ENCODE assay signal across 12 cellular contexts in the genomic region with DNA sequence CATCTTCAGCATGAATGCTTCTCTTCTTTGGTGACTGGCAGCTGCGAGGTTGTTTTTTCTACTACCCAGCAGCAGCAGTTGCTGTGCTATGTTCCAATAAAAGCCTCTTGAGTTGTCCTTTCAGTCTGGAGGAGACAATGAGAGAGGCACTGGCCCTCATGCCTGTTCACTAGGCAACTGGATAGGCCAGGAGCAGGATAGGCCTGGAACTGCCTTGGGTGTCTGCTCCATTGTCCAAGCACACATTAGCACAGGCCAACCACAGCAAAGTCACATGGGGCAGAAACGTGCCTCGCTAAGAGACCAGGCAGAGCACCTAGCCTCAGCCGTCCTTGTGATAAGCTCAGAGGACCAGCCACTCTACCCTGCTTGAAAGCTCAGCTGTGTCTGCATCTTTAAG.
DNase-seq lines count a peak whose midpoint lies in the region; ATAC-seq and TF ChIP-seq lines count a peak whose summit lies in the region.
"Had no signal": no experiment of that assay in that cellular context is flagged by ENCODE, and none has a peak within 500 bp of the region (broad histone marks: within the 10 kb centered on the region; RNA-seq: fewer than 3 reads in every experiment).

No MANE protein-coding gene starts in this region.

- no peaks in the 10 kb centered on the region for H3K9me2 ChIP-seq in PC-3 (replicated peaks; ENCODE audit: low read length)

- H3K27me3 ChIP-seq in upper lobe of right lung (no peaks in the 10 kb centered on the region), PC-3 (ENCODE audit: low read length) (no peaks in the 10 kb centered on the region)

- intact Hi-C loops in upper lobe of right lung (cut with DNase I) (no loop called here), PC-3 (cut with micrococcal nuclease) (no loop called here)

- peaks cover 6% of the 10 kb centered on the region for H3K4me1 ChIP-seq in upper lobe of right lung
- no peaks in the 10 kb centered on the region for H3K4me1 ChIP-seq in PC-3 (ENCODE audit: insufficient read depth, low read length)

- TF ChIP-seq CTCF in upper lobe of right lung (IDR thresholded peaks at IDR 0.05), result no peak
- TF ChIP-seq CTCF in PC-3 (conservative IDR thresholded peaks at IDR 0.05; ENCODE audit: low read depth, low read length), result no peak

- no peak overlapping the region for H2AFZ ChIP-seq in PC-3 (ENCODE audit: low read length)

- DNase-seq in NCI-H146 (lab: John Stamatoyannopoulos, UW) (peak; percentile 16), NCI-H146 treated with DMSO at 0.1 percent for 48 hours (lab: John Stamatoyannopoulos, UW; ENCODE audit: unreplicated experiment) (no peak), midbrain (lab: John Stamatoyannopoulos, UW) (peak; percentile 82), upper lobe of right lung (no peak), PC-3 (no peak)
- DNase-seq: amniotic stem cell, mammary epithelial cell, NCI-H226, SW 1271 had no signal

- no TSS peak for BruUV-seq in PC-3 (replicated peaks; lab: Mats Ljungman, UMichigan)

- H3K79me2 ChIP-seq in PC-3 (ENCODE audit: low read length), result no peaks in the 10 kb centered on the region

- H3K4me2 ChIP-seq in PC-3 (ENCODE audit: low read length), result no peak overlapping the region

- no peak overlapping the region for H3K4me3 ChIP-seq in upper lobe of right lung
- no peak overlapping the region for H3K4me3 ChIP-seq in PC-3 (ENCODE audit: low read length)

- H3K27ac ChIP-seq in cingulate gyrus (ENCODE audit: low read depth, low read length) (peak overlapping the region; percentile 92), upper lobe of right lung (no peak overlapping the region), PC-3 (ENCODE audit: low read length) (no peak overlapping the region)

- H3K36me3 ChIP-seq in upper lobe of right lung (no peaks in the 10 kb centered on the region), PC-3 (ENCODE audit: low read depth, low read length) (no peaks in the 10 kb centered on the region)

- POLR2A ChIA-PET in PC-3 (lab: Charles Lee; ENCODE audit: unreplicated experiment), result no interaction called here

- H4K20me1 ChIP-seq in PC-3 (ENCODE audit: low read length), result no peaks in the 10 kb centered on the region

- no peaks in the 10 kb centered on the region for H3F3A ChIP-seq in PC-3 (ENCODE audit: low read length, unreplicated experiment)

- no peak overlapping the region for H3K9ac ChIP-seq in PC-3 (ENCODE audit: low read length)

- ATAC-seq in upper lobe of right lung (peak; percentile 24), PC-3 (no peak), HG03045 (IDR thresholded peaks at IDR 0.05; ENCODE audit: unreplicated experiment) (no peak), GM21390 (IDR thresholded peaks at IDR 0.05; ENCODE audit: unreplicated experiment) (no peak)

- CTCF ChIA-PET in PC-3 (lab: Charles Lee), result no interaction called here

- H3K9me3 ChIP-seq in upper lobe of right lung (no peaks in the 10 kb centered on the region), PC-3 (ENCODE audit: low read length) (no peaks in the 10 kb centered on the region)

Comparison
In these comparisons a context has a peak if more than half of its experiments do, and no peak if none do; other contexts are left out.
1. DNase-seq: peak in NCI-H146 (single experiment) and midbrain (single experiment); none in NCI-H146 treated with DMSO at 0.1 percent for 48 hours (single experiment), upper lobe of right lung (single experiment) and PC-3 (single experiment).